Comparison of ENCODE assay signal across 14 cellular contexts in genomic region chr11:35427158-35427557, GRCh38. TPM values are rescaled to one million over a fixed set of nuclear protein-coding genes. Genes with fewer than 3 reads are reported as not detected.
DNase-seq lines count a peak whose midpoint lies in the region; ATAC-seq and TF ChIP-seq lines count a peak whose summit lies in the region.
"Had no signal": no experiment of that assay in that cellular context is flagged by ENCODE, and none has a peak within 500 bp of the region (broad histone marks: within the 10 kb centered on the region; RNA-seq: fewer than 3 reads in every experiment).

No MANE protein-coding gene starts in this region.

- H3K4me2 ChIP-seq in GM23338, result no peak overlapping the region

- H3F3A ChIP-seq in GM23338 (replicated peaks; ENCODE audit: low read depth), result no peaks in the 10 kb centered on the region

- intact Hi-C loops in esophagus muscularis mucosa (cut with DNase I), result no loop called here

- H3K27me3 Mint-ChIP-seq in osteocyte (ENCODE audit: unreplicated experiment), result peaks cover 62% of the 10 kb centered on the region
- peaks cover 66% of the 10 kb centered on the region for H3K27me3 Mint-ChIP-seq in activated naive CD8-positive, alpha-beta T cell treated with anti-CD3 and anti-CD28 coated beads for 36 hours
- H3K27me3 Mint-ChIP-seq in GM23338 (ENCODE audit: insufficient read depth, low read depth, poor library complexity), result peaks cover 6% of the 10 kb centered on the region

- no peaks in the 10 kb centered on the region for H3K9me2 ChIP-seq in GM23338 (ENCODE audit: insufficient read depth)

- no peak for TF ChIP-seq POLR2A in esophagus muscularis mucosa (IDR thresholded peaks at IDR 0.05; ENCODE audit: low read depth)

- H3K36me3 Mint-ChIP-seq in osteocyte (ENCODE audit: unreplicated experiment) (no peaks in the 10 kb centered on the region), GM23338 (ENCODE audit: low read depth) (no peaks in the 10 kb centered on the region)
- H3K36me3 Mint-ChIP-seq in activated naive CD8-positive, alpha-beta T cell treated with anti-CD3 and anti-CD28 coated beads for 36 hours, result no peaks in the 10 kb centered on the region
- H3K36me3 Mint-ChIP-seq: CD8-positive, alpha-beta T cell; T-cell had no signal

- peak; percentile 63 for DNase-seq in DMS53 (lab: John Stamatoyannopoulos, UW)
- peak; percentile 84 for DNase-seq in NCI-H2029 treated with DMSO at 0.1 percent for 48 hours (lab: John Stamatoyannopoulos, UW)
- peak; percentile 39 for DNase-seq in esophagus muscularis mucosa (ENCODE audit: extremely low spot score)
- no peak for DNase-seq in osteocyte (ENCODE audit: extremely low spot score, unreplicated experiment)
- no peak for DNase-seq in activated naive CD8-positive, alpha-beta T cell treated with anti-CD3 and anti-CD28 coated beads for 36 hours
- no peak for DNase-seq in GM23338 (ENCODE audit: low spot score)
- DNase-seq in islet precursor cell, result no peak
- DNase-seq: adrenal gland; CD8-positive, alpha-beta T cell; kidney; occipital lobe; T-cell had no signal

- H3K9me3 Mint-ChIP-seq in osteocyte (ENCODE audit: unreplicated experiment) (no peaks in the 10 kb centered on the region), GM23338 (no peaks in the 10 kb centered on the region)
- H3K9me3 Mint-ChIP-seq in activated naive CD8-positive, alpha-beta T cell treated with anti-CD3 and anti-CD28 coated beads for 36 hours, result no peaks in the 10 kb centered on the region
- H3K9me3 Mint-ChIP-seq: CD8-positive, alpha-beta T cell; T-cell had no signal

- ATAC-seq in GM23338 (no peak), GM19397 (IDR thresholded peaks at IDR 0.05; ENCODE audit: unreplicated experiment) (no peak)
- ATAC-seq: CD8-positive, alpha-beta T cell; T-cell had no signal

- H3K36me3 ChIP-seq in esophagus muscularis mucosa (no peaks in the 10 kb centered on the region), GM23338 (ENCODE audit: insufficient read depth) (no peaks in the 10 kb centered on the region)
- H3K36me3 ChIP-seq: adrenal gland had no signal

- no peaks in the 10 kb centered on the region for H3K27me3 ChIP-seq in esophagus muscularis mucosa
- peaks cover 16% of the 10 kb centered on the region for H3K27me3 ChIP-seq in GM23338 (ENCODE audit: insufficient read depth)

- H3K4me3 Mint-ChIP-seq in osteocyte (ENCODE audit: unreplicated experiment) (peak overlapping the region; percentile 34), GM23338 (no peak overlapping the region)
- no peak overlapping the region for H3K4me3 Mint-ChIP-seq in activated naive CD8-positive, alpha-beta T cell treated with anti-CD3 and anti-CD28 coated beads for 36 hours
- H3K4me3 Mint-ChIP-seq: CD8-positive, alpha-beta T cell; T-cell had no signal

- H3K4me1 ChIP-seq in esophagus muscularis mucosa (peaks cover 6 to 27% (median 20%) of the 10 kb centered on the region in 4 donors), GM23338 (ENCODE audit: insufficient read depth) (no peaks in the 10 kb centered on the region)

- TF ChIP-seq CTCF in esophagus muscularis mucosa (IDR thresholded peaks at IDR 0.05) (no peak), osteocyte (IDR thresholded peaks at IDR 0.05) (no peak), GM23338 (conservative IDR thresholded peaks at IDR 0.05; ENCODE audit: low read depth in 2 of 2) (no peak)

- no peaks in the 10 kb centered on the region for H3K9me3 ChIP-seq in esophagus muscularis mucosa
- H3K9me3 ChIP-seq: adrenal gland had no signal

- TF ChIP-seq EP300 in esophagus muscularis mucosa (IDR thresholded peaks at IDR 0.05), result no peak

- 27% methylated on average over 2 of the region's 2 CpGs for WGBS in esophagus muscularis mucosa

- no peaks in the 10 kb centered on the region for H4K20me1 ChIP-seq in GM23338 (replicated peaks; ENCODE audit: insufficient read depth)

- no peaks in the 10 kb centered on the region for H3K79me2 ChIP-seq in GM23338 (replicated peaks; ENCODE audit: insufficient read depth)

- H3K4me1 Mint-ChIP-seq in osteocyte (ENCODE audit: unreplicated experiment) (peaks cover 38% of the 10 kb centered on the region), GM23338 (no peaks in the 10 kb centered on the region)
- no peaks in the 10 kb centered on the region for H3K4me1 Mint-ChIP-seq in activated naive CD8-positive, alpha-beta T cell treated with anti-CD3 and anti-CD28 coated beads for 36 hours
- H3K4me1 Mint-ChIP-seq: T-cell had no signal

- H3K4me3 ChIP-seq in esophagus muscularis mucosa, result no peak overlapping the region
- no peak overlapping the region for H3K4me3 ChIP-seq in GM23338
- H3K4me3 ChIP-seq: adrenal gland had no signal

- H3K27ac Mint-ChIP-seq in osteocyte (ENCODE audit: unreplicated experiment), result peak overlapping the region; percentile 85
- no peak overlapping the region for H3K27ac Mint-ChIP-seq in activated naive CD8-positive, alpha-beta T cell treated with anti-CD3 and anti-CD28 coated beads for 36 hours
- H3K27ac Mint-ChIP-seq in GM23338, result no peak overlapping the region
- H3K27ac Mint-ChIP-seq: CD8-positive, alpha-beta T cell; T-cell had no signal

- no peak overlapping the region for H2AFZ ChIP-seq in GM23338

- H3K27ac ChIP-seq in esophagus muscularis mucosa (replicated peaks in 1 of 4), result no peak overlapping the region
- no peak overlapping the region for H3K27ac ChIP-seq in GM23338 (ENCODE audit: low read depth)
- H3K27ac ChIP-seq: adrenal gland had no signal

TF ChIP-seq in GM23338, 12 proteins besides CTCF, POLR2A, EP300 and RAD21 (continues in another document):
- TF ChIP-seq CREB1 (CRISPR knock-in tag; IDR thresholded peaks at IDR 0.05; ENCODE audit: low read depth), result no peak
- TF ChIP-seq STAT1 (IDR thresholded peaks at IDR 0.05; ENCODE audit: unreplicated experiment), result no peak
- no peak for TF ChIP-seq POLR2AphosphoS5 (IDR thresholded peaks at IDR 0.05; ENCODE audit: low read depth)
- TF ChIP-seq, protein P1, sequence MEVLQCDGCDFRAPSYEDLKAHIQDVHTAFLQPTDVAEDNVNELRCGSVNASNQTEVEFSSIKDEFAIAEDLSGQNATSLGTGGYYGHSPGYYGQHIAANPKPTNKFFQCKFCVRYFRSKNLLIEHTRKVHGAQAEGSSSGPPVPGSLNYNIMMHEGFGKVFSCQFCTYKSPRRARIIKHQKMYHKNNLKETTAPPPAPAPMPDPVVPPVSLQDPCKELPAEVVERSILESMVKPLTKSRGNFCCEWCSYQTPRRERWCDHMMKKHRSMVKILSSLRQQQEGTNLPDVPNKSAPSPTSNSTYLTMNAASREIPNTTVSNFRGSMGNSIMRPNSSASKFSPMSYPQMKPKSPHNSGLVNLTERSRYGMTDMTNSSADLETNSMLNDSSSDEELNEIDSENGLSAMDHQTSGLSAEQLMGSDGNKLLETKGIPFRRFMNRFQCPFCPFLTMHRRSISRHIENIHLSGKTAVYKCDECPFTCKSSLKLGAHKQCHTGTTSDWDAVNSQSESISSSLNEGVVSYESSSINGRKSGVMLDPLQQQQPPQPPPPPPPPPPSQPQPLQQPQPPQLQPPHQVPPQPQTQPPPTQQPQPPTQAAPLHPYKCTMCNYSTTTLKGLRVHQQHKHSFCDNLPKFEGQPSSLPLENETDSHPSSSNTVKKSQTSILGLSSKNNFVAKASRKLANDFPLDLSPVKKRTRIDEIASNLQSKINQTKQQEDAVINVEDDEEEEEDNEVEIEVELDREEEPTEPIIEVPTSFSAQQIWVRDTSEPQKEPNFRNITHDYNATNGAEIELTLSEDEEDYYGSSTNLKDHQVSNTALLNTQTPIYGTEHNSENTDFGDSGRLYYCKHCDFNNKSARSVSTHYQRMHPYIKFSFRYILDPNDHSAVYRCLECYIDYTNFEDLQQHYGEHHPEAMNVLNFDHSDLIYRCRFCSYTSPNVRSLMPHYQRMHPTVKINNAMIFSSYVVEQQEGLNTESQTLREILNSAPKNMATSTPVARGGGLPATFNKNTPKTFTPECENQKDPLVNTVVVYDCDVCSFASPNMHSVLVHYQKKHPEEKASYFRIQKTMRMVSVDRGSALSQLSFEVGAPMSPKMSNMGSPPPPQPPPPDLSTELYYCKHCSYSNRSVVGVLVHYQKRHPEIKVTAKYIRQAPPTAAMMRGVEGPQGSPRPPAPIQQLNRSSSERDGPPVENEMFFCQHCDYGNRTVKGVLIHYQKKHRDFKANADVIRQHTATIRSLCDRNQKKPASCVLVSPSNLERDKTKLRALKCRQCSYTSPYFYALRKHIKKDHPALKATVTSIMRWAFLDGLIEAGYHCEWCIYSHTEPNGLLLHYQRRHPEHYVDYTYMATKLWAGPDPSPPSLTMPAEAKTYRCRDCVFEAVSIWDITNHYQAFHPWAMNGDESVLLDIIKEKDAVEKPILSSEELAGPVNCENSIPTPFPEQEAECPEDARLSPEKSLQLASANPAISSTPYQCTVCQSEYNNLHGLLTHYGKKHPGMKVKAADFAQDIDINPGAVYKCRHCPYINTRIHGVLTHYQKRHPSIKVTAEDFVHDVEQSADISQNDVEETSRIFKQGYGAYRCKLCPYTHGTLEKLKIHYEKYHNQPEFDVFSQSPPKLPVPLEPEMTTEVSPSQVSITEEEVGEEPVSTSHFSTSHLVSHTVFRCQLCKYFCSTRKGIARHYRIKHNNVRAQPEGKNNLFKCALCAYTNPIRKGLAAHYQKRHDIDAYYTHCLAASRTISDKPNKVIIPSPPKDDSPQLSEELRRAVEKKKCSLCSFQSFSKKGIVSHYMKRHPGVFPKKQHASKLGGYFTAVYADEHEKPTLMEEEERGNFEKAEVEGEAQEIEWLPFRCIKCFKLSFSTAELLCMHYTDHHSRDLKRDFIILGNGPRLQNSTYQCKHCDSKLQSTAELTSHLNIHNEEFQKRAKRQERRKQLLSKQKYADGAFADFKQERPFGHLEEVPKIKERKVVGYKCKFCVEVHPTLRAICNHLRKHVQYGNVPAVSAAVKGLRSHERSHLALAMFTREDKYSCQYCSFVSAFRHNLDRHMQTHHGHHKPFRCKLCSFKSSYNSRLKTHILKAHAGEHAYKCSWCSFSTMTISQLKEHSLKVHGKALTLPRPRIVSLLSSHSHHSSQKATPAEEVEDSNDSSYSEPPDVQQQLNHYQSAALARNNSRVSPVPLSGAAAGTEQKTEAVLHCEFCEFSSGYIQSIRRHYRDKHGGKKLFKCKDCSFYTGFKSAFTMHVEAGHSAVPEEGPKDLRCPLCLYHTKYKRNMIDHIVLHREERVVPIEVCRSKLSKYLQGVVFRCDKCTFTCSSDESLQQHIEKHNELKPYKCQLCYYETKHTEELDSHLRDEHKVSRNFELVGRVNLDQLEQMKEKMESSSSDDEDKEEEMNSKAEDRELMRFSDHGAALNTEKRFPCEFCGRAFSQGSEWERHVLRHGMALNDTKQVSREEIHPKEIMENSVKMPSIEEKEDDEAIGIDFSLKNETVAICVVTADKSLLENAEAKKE (CRISPR knock-in tag; IDR thresholded peaks at IDR 0.05), result no peak
- TF ChIP-seq ZNF331 (CRISPR knock-in tag; IDR thresholded peaks at IDR 0.05; ENCODE audit: low read depth), result no peak

RNA-seq across cellular contexts. Expression of gene SLC1A2, which starts 7.8 kb away (rescaled TPM):
- total RNA-seq in esophagus muscularis mucosa, result under 1 TPM; 0.17 to 0.69 (median 0.37) TPM
- total RNA-seq in osteocyte, result 0.32 and 0.44 TPM in 2 replicates
- under 1 TPM in 1 of 2 experiments, not detected in 1; 0.08 TPM for total RNA-seq in activated naive CD8-positive, alpha-beta T cell treated with anti-CD3 and anti-CD28 coated beads for 36 hours
- 1.7 and 2.8 TPM in 2 replicates for total RNA-seq in GM23338 (2014; rRNA removed; shearing (Covaris generic))
- 0.70 and 1.5 TPM in 2 replicates for polyA plus RNA-seq in GM23338 (2016; fragmentation: Nextera tagmentation; extraction: Ambion mirVana)
- total RNA-seq: CD8-positive, alpha-beta T cell; epithelial cell of proximal tubule had no signal

Comparison
In these comparisons a context has a peak if more than half of its experiments do, and no peak if none do; other contexts are left out.
1. DNase-seq: peak in DMS53 (single experiment), NCI-H2029 treated with DMSO at 0.1 percent for 48 hours (single experiment) and esophagus muscularis mucosa (single experiment); none in osteocyte (single experiment), activated naive CD8-positive, alpha-beta T cell treated with anti-CD3 and anti-CD28 coated beads for 36 hours (single experiment), GM23338 (single experiment) and islet precursor cell (single experiment).